8 cellular contexts compared by ENCODE assay signal in genomic region chr13:101514695-101515275, GRCh38.
DNase-seq lines count a peak whose midpoint lies in the region; ATAC-seq and TF ChIP-seq lines count a peak whose summit lies in the region.

No MANE protein-coding gene starts in this region.

- H3K27ac ChIP-seq in AG04450 (ENCODE audit: low read depth, low read length) (no peak overlapping the region), mammary epithelial cell (ENCODE audit: insufficient read depth, low read depth, low read length) (no peak overlapping the region), left lung (no peak overlapping the region)

- DNase-seq in AG04450 (ENCODE audit: low read depth, low spot score) = peak; percentile 33
- DNase-seq in GM12865 (ENCODE audit: low read depth) = peak; percentile 63
- DNase-seq in NCI-H526 treated with DMSO at 0.1 percent for 48 hours (lab: John Stamatoyannopoulos, UW) = peak; percentile 43
- DNase-seq in mammary epithelial cell = peak; percentile 46
- DNase-seq in left lung = no peak
- DNase-seq in NK-92 treated with Interleukin-12 subunit alpha and Interleukin-12 subunit beta, amount 100 ng/mL, for 24 hours (lab: John Stamatoyannopoulos, UW) = no peak

- intact Hi-C loops in mammary epithelial cell (cut with micrococcal nuclease) (loop anchor here (1.0 kb wide), 1 partner anchor 243 kb away; no protein-coding TSS in a partner anchor), left lung (cut with DNase I) (no loop called here)

- POLR2A ChIA-PET in AG04450 (lab: Yijun Ruan, JAX) = no interaction called here

- dilution Hi-C loops in mammary epithelial cell (cut with HindIII; ENCODE audit: low sequenced_read_pairs) = no loop called here

- peak; percentile 75 for TF ChIP-seq CTCF in AG04450 (IDR thresholded peaks at IDR 0.05; ENCODE audit: low read depth, low read length)
- TF ChIP-seq CTCF in GM12865 (IDR thresholded peaks at IDR 0.05; ENCODE audit: insufficient read depth, low read depth, low read length, missing control alignments) = peak; percentile 49
- TF ChIP-seq CTCF in mammary epithelial cell (conservative IDR thresholded peaks at IDR 0.05 in 1 of 2, IDR thresholded peaks at IDR 0.05 in 1 of 2; ENCODE audit: extremely low read depth in 1 of 2, insufficient read depth in 1 of 2, low read depth in 1 of 2, low read length in 2 of 2) = peak; percentile 72 to 74
- peak; percentile 45 to 47 for TF ChIP-seq CTCF in left lung (IDR thresholded peaks at IDR 0.05)

- in situ Hi-C loops in mammary epithelial cell (cut with MboI; ENCODE audit: low sequenced_read_pairs in 2 of 2) = loop anchor here (5.0 to 10.0 kb wide), 2 partner anchors 238 to 240 kb away; no protein-coding TSS in a partner anchor

- H3K36me3 ChIP-seq in mammary epithelial cell (ENCODE audit: insufficient read depth, low read length) = no peaks in the 10 kb centered on the region
- H3K36me3 ChIP-seq in left lung = no peaks in the 10 kb centered on the region

- no peak overlapping the region for H3K4me2 ChIP-seq in mammary epithelial cell (ENCODE audit: insufficient read depth, low read depth, low read length)

- H3K79me2 ChIP-seq in mammary epithelial cell (ENCODE audit: insufficient read depth, low read length) = no peaks in the 10 kb centered on the region

- peak; percentile 61 for ATAC-seq in HG03439 (IDR thresholded peaks at IDR 0.05; ENCODE audit: unreplicated experiment)
- peak; percentile 78 for ATAC-seq in left lung
- ATAC-seq in GM19452 (IDR thresholded peaks at IDR 0.05; ENCODE audit: unreplicated experiment) = no peak

- peaks cover 14% of the 10 kb centered on the region for H3K4me1 ChIP-seq in mammary epithelial cell (ENCODE audit: insufficient read depth, low read length)
- H3K4me1 ChIP-seq in left lung = no peaks in the 10 kb centered on the region

- H2AFZ ChIP-seq in mammary epithelial cell (ENCODE audit: low read depth, low read length) = no peak overlapping the region

- CTCF ChIA-PET in AG04450 (lab: Charles Lee) (interaction anchor here (0.6 to 1.8 kb wide), 11 partner anchors 10 to 369 kb away, joined by 3 to 45 read pairs (median 4); no protein-coding TSS in a partner anchor), mammary epithelial cell (lab: Charles Lee; ENCODE audit: low non-redundant PET) (no interaction called here)

- no peak overlapping the region for H3K4me3 ChIP-seq in AG04450 (ENCODE audit: low read depth, low read length)
- H3K4me3 ChIP-seq in GM12865 (ENCODE audit: low read depth, low read length) = no peak overlapping the region
- no peak overlapping the region for H3K4me3 ChIP-seq in mammary epithelial cell (replicated peaks in 1 of 3; ENCODE audit: insufficient read depth in 1 of 3, low read depth in 2 of 3, low read length in 3 of 3)
- H3K4me3 ChIP-seq in left lung = no peak overlapping the region

- no peak overlapping the region for H3K9ac ChIP-seq in mammary epithelial cell (ENCODE audit: insufficient read depth, low read length)

- no peaks in the 10 kb centered on the region for H4K20me1 ChIP-seq in mammary epithelial cell (ENCODE audit: insufficient read depth, low read length)

- BruUV-seq in mammary epithelial cell (replicated peaks; lab: Mats Ljungman, UMichigan) = no TSS peak

- no peaks in the 10 kb centered on the region for H3K9me3 ChIP-seq in AG04450 (ENCODE audit: control insufficient read depth, insufficient read depth, low read length)
- no peaks in the 10 kb centered on the region for H3K9me3 ChIP-seq in mammary epithelial cell (replicated peaks; ENCODE audit: insufficient read depth, low read length)
- H3K9me3 ChIP-seq in left lung = no peaks in the 10 kb centered on the region

- no peaks in the 10 kb centered on the region for H3K27me3 ChIP-seq in AG04450 (ENCODE audit: control insufficient read depth, insufficient read depth, low read length)
- no peaks in the 10 kb centered on the region for H3K27me3 ChIP-seq in mammary epithelial cell (ENCODE audit: insufficient read depth, low read length)
- H3K27me3 ChIP-seq in left lung = no peaks in the 10 kb centered on the region

Comparison
In these comparisons a context has a peak if more than half of its experiments do, and no peak if none do; other contexts are left out.
1. DNase-seq: peak in AG04450 (single experiment), GM12865 (single experiment), NCI-H526 treated with DMSO at 0.1 percent for 48 hours (single experiment) and mammary epithelial cell (single experiment); none in left lung (0 of 2) and NK-92 treated with Interleukin-12 subunit alpha and Interleukin-12 subunit beta, amount 100 ng/mL, for 24 hours (single experiment).
2. Peak in every context shown above with its lines, with median percentiles within 50 percentile points of each other: CTCF ChIP-seq.